ENCODE assay signal across 20 cellular contexts in the genomic region with DNA sequence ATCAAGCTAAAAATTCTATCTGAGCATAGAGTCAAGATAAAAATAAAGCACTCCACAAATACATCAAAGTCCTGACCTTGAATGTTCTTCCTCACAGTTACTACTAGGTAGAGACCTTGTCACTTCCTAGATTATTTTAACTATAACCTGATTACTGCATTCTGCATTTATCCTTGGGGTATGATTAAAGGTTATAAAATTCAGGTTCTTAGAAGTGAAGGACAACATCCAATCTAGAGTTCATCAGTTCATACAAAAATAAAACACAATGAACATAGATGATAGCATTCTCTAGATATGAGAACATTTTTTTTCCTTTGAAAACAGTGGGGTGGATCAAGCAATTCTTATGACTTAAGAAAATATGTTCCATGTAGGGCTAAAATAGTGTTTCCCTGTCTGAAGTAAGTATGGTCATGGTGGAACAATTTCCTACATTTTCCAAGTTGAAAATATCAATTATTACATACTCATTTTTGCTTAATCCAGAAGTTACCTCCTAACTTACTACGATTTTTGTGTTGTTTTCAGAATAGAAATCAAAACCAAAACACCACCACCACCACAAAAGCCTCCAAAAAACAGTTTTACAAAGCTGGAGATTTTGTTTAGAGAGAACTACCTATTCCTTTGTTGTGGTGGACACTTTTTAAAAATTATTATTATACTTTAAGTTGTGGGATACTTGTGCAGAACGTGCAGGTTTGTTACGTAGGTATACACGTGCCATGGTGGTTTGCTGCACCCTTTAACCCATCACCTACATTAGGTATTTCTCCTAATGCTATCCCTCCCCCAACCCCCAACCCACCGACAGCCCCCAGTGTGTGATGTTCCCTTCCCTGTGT.
DNase-seq lines count a peak whose midpoint lies in the region; ATAC-seq and TF ChIP-seq lines count a peak whose summit lies in the region.
"Had no signal": no experiment of that assay in that cellular context is flagged by ENCODE, and none has a peak within 500 bp of the region (broad histone marks: within the 10 kb centered on the region; RNA-seq: fewer than 3 reads in every experiment).

No MANE protein-coding gene starts in this region.

- H3K4me3 Mint-ChIP-seq in immature natural killer cell = peak overlapping the region; percentile 59 to 69 (median 60)
- H3K4me3 Mint-ChIP-seq: activated CD4-positive, alpha-beta T cell treated with anti-CD3 and anti-CD28 coated beads for 36 hours; activated naive CD4-positive, alpha-beta T cell treated with anti-CD3 and anti-CD28 coated beads for 36 hours had no signal

- TF ChIP-seq CTCF in cardiac muscle cell (IDR thresholded peaks at IDR 0.05; ENCODE audit: low read depth, low read length) (no peak), SU-DHL-6 (IDR thresholded peaks at IDR 0.05; ENCODE audit: insufficient read depth, low read length, poor library complexity, severe bottlenecking) (no peak), testis (IDR thresholded peaks at IDR 0.05) (no peak)

- peaks cover 28 to 41% of the 10 kb centered on the region in 2 donors for H3K4me1 Mint-ChIP-seq in immature natural killer cell
- H3K4me1 Mint-ChIP-seq: activated CD4-positive, alpha-beta T cell treated with anti-CD3 and anti-CD28 coated beads for 36 hours had no signal

- no peak for TF ChIP-seq POLR2A in testis (IDR thresholded peaks at IDR 0.05)

- no peak overlapping the region for H3K4me2 ChIP-seq in SU-DHL-6 (ENCODE audit: low read depth, low read length, poor library complexity, severe bottlenecking)

- no peak overlapping the region for H2AFZ ChIP-seq in SU-DHL-6 (ENCODE audit: low read depth, low read length, severe bottlenecking)

- H3K27me3 ChIP-seq in cardiac muscle cell = no peaks in the 10 kb centered on the region
- no peaks in the 10 kb centered on the region for H3K27me3 ChIP-seq in SU-DHL-6 (ENCODE audit: low read length)
- H3K27me3 ChIP-seq in testis = no peaks in the 10 kb centered on the region
- H3K27me3 ChIP-seq: BE2C, gastrocnemius medialis, right atrium auricular region, upper lobe of left lung had no signal

- no peaks in the 10 kb centered on the region for H3K9me3 Mint-ChIP-seq in immature natural killer cell
- H3K9me3 Mint-ChIP-seq: activated naive CD4-positive, alpha-beta T cell treated with anti-CD3 and anti-CD28 coated beads for 36 hours had no signal

- no peaks in the 10 kb centered on the region for H3K9me3 ChIP-seq in cardiac muscle cell (ENCODE audit: low read depth)
- H3K9me3 ChIP-seq in SU-DHL-6 (ENCODE audit: insufficient read depth, low read length) = no peaks in the 10 kb centered on the region
- no peaks in the 10 kb centered on the region for H3K9me3 ChIP-seq in testis
- H3K9me3 ChIP-seq: BE2C, gastrocnemius medialis, right atrium auricular region, upper lobe of left lung had no signal

- H3K27ac Mint-ChIP-seq in immature natural killer cell = peak overlapping the region; percentile 44 to 85 (median 79)
- H3K27ac Mint-ChIP-seq: activated CD4-positive, alpha-beta T cell treated with anti-CD3 and anti-CD28 coated beads for 36 hours; activated naive CD4-positive, alpha-beta T cell treated with anti-CD3 and anti-CD28 coated beads for 36 hours had no signal

- no peaks in the 10 kb centered on the region for H3K27me3 Mint-ChIP-seq in immature natural killer cell (ENCODE audit: low read depth in 3 of 3)
- H3K27me3 Mint-ChIP-seq: activated CD4-positive, alpha-beta T cell treated with anti-CD3 and anti-CD28 coated beads for 36 hours had no signal

- H3K27ac ChIP-seq in cardiac muscle cell (peak overlapping the region; percentile 89), SU-DHL-6 (ENCODE audit: low read depth, low read length) (peak overlapping the region; percentile 30; the same call in 1 of the 2 replicates), testis (no peak overlapping the region)
- H3K27ac ChIP-seq: gastrocnemius medialis, right atrium auricular region, upper lobe of left lung had no signal

- 92 to 93% methylated on average over 5 of the region's 5 CpGs for WGBS in testis, 2 donors

- ATAC-seq in left ventricle myocardium superior = no peak
- ATAC-seq in HG02759 (IDR thresholded peaks at IDR 0.05; ENCODE audit: unreplicated experiment) = no peak
- ATAC-seq: activated CD4-positive, alpha-beta T cell treated with anti-CD3 and anti-CD28 coated beads for 36 hours; gastrocnemius medialis had no signal

- no peaks in the 10 kb centered on the region for H3K9me2 ChIP-seq in SU-DHL-6 (replicated peaks; ENCODE audit: insufficient read depth, low read length)

- H3K4me1 ChIP-seq in cardiac muscle cell (ENCODE audit: low read depth) = peaks cover 32% of the 10 kb centered on the region
- no peaks in the 10 kb centered on the region for H3K4me1 ChIP-seq in testis
- H3K4me1 ChIP-seq: gastrocnemius medialis, right atrium auricular region, upper lobe of left lung had no signal

- no peaks in the 10 kb centered on the region for H3K79me2 ChIP-seq in SU-DHL-6 (ENCODE audit: insufficient read depth, low read length)

- DNase-seq in cardiac muscle cell (ENCODE audit: low read depth in 1 of 2, low spot score in 1 of 2) = no peak
- DNase-seq in left ventricle myocardium superior = no peak
- DNase-seq in immature natural killer cell = peak; percentile 18 to 26 (median 20)
- DNase-seq in cortex of kidney (lab: John Stamatoyannopoulos, UW) = no peak
- DNase-seq in NCI-H524 treated with DMSO at 0.1 percent for 48 hours (lab: John Stamatoyannopoulos, UW) = no peak
- DNase-seq in testis = no peak
- DNase-seq: activated CD4-positive, alpha-beta T cell treated with anti-CD3 and anti-CD28 coated beads for 36 hours; activated naive CD4-positive, alpha-beta T cell treated with anti-CD3 and anti-CD28 coated beads for 36 hours; activated T-cell treated with anti-CD3 and anti-CD28 coated beads, Interleukin-2, amount 50 U/mL, for 48 hours; BE2C; cerebellar nuclear complex; effector CD4-positive, alpha-beta T cell; gastrocnemius medialis; NCI-H1694 treated with DMSO at 0.1 percent for 48 hours; NCI-H82; Right ventricle myocardium superior; upper lobe of left lung had no signal

- no peak overlapping the region for H3K4me3 ChIP-seq in cardiac muscle cell
- no peak overlapping the region for H3K4me3 ChIP-seq in SU-DHL-6 (ENCODE audit: insufficient read depth, low read length, poor library complexity, severe bottlenecking)
- H3K4me3 ChIP-seq in testis = no peak overlapping the region
- H3K4me3 ChIP-seq: gastrocnemius medialis, right atrium auricular region, upper lobe of left lung had no signal

- H3K9ac ChIP-seq in SU-DHL-6 (ENCODE audit: low read length) = no peak overlapping the region

- no peaks in the 10 kb centered on the region for H4K20me1 ChIP-seq in SU-DHL-6 (ENCODE audit: low read depth, low read length)

- no peaks in the 10 kb centered on the region for H3F3A ChIP-seq in SU-DHL-6 (ENCODE audit: insufficient read depth)

- H3K36me3 Mint-ChIP-seq in immature natural killer cell = peaks cover 12 to 16% (median 12%) of the 10 kb centered on the region in 3 donors

- H3K36me3 ChIP-seq in cardiac muscle cell = no peaks in the 10 kb centered on the region
- no peaks in the 10 kb centered on the region for H3K36me3 ChIP-seq in SU-DHL-6 (ENCODE audit: low read length)
- no peaks in the 10 kb centered on the region for H3K36me3 ChIP-seq in testis (ENCODE audit: low read depth, missing control alignments)
- H3K36me3 ChIP-seq: BE2C, gastrocnemius medialis, right atrium auricular region, upper lobe of left lung had no signal

- intact Hi-C loops in left ventricle myocardium superior (cut with micrococcal nuclease) = no loop called here
- intact Hi-C loops in testis (cut with DNase I; ENCODE audit: low total_unique reads) = no loop called here

Comparison
In these comparisons a context has a peak if more than half of its experiments do, and no peak if none do; other contexts are left out.
1. DNase-seq: peak in immature natural killer cell (3 of 3); none in cardiac muscle cell (0 of 2), left ventricle myocardium superior (single experiment), cortex of kidney (single experiment), NCI-H524 treated with DMSO at 0.1 percent for 48 hours (single experiment) and testis (single experiment).
2. H3K27ac ChIP-seq: peak in cardiac muscle cell (single experiment) and SU-DHL-6 (single experiment); none in testis (0 of 2).